18 cellular contexts compared by ENCODE assay signal in the genomic region with DNA sequence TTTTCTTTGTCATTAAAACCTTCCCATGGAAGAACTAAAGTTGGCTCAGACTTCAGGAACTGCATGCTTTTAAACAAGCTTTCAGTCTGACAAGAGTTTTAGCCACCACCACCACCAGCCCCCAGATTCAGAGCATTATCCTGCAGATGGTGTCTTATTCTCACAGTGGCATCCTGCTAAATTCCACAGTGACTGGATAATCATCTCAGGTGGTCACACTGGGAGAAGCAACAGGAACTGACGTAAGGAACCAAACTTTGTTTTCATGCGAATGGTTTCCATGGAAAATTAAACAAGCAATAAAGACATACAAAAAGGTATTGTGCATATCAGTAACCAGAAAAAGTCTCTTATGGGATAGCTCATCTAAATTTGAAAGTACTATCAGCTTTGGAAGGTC.
A peak's percentile ranks its signal among the peaks of the same experiment; 100 is the strongest.
DNase-seq lines count a peak whose midpoint lies in the region; ATAC-seq, FAIRE-seq and TF ChIP-seq lines count a peak whose summit lies in the region.
"Had no signal": no experiment of that assay in that cellular context is flagged by ENCODE, and none has a peak within 500 bp of the region (broad histone marks: within the 10 kb centered on the region; RNA-seq: fewer than 3 reads in every experiment).

No MANE protein-coding gene starts in this region.

- H2BK12ac ChIP-seq in trophoblast cell (ENCODE audit: low read length) = no peak overlapping the region

- H3K27me3 ChIP-seq in PC-3 (ENCODE audit: low read length) (no peaks in the 10 kb centered on the region), trophoblast cell (ENCODE audit: insufficient read depth, low read length) (no peaks in the 10 kb centered on the region)
- H3K27me3 ChIP-seq: colonic mucosa had no signal

- H2AK5ac ChIP-seq in trophoblast cell (ENCODE audit: low read length) = no peak overlapping the region

- no peak overlapping the region for H2AFZ ChIP-seq in PC-3 (ENCODE audit: low read length)
- no peak overlapping the region for H2AFZ ChIP-seq in trophoblast cell (ENCODE audit: insufficient read depth, low read length, poor library complexity)
- H2AFZ ChIP-seq: parathyroid adenoma had no signal

- H3K4me3 ChIP-seq in HFF-Myc (replicated peaks; ENCODE audit: low read depth, low read length) = no peak overlapping the region
- H3K4me3 ChIP-seq in PC-3 (ENCODE audit: low read length) = no peak overlapping the region
- no peak overlapping the region for H3K4me3 ChIP-seq in epithelial cell of proximal tubule (ENCODE audit: low read depth, low read length)
- H3K4me3 ChIP-seq in trophoblast cell (ENCODE audit: low read depth, low read length) = no peak overlapping the region
- H3K4me3 ChIP-seq: colonic mucosa had no signal

- no TSS peak for BruUV-seq in PC-3 (replicated peaks; lab: Mats Ljungman, UMichigan)

- H3K4me1 ChIP-seq in PC-3 (ENCODE audit: insufficient read depth, low read length) = peaks cover 13% of the 10 kb centered on the region
- H3K4me1 ChIP-seq in trophoblast cell (ENCODE audit: control insufficient read depth in 1 of 2, insufficient read depth in 2 of 2, low read length in 2 of 2) = peaks cover 0 to 6% of the 10 kb centered on the region in 2 experiments
- H3K4me1 ChIP-seq: colonic mucosa, parathyroid adenoma had no signal

- H3K36me3 ChIP-seq in PC-3 (ENCODE audit: low read depth, low read length) (no peaks in the 10 kb centered on the region), trophoblast cell (ENCODE audit: control insufficient read depth in 1 of 2, insufficient read depth in 2 of 2, low read length in 2 of 2) (no peaks in the 10 kb centered on the region)
- H3K36me3 ChIP-seq: colonic mucosa had no signal

- H2BK120ac ChIP-seq in trophoblast cell (ENCODE audit: insufficient read depth, low read length, poor library complexity) = no peak overlapping the region

- FAIRE-seq in HTR-8/SVneo (lab: Jason Lieb, UNC) = no peak
- FAIRE-seq: frontal cortex, HepG2 had no signal

- intact Hi-C loops in PC-3 (cut with micrococcal nuclease) = no loop called here

- H3K14ac ChIP-seq in trophoblast cell (ENCODE audit: low read length) = no peak overlapping the region

- H3K18ac ChIP-seq in trophoblast cell (ENCODE audit: low read length) = no peak overlapping the region

- H2BK5ac ChIP-seq in trophoblast cell (ENCODE audit: low read depth, low read length, poor library complexity) = no peak overlapping the region

- H3K9me3 ChIP-seq in PC-3 (ENCODE audit: low read length) (no peaks in the 10 kb centered on the region), trophoblast cell (ENCODE audit: insufficient read depth, low read depth, low read length) (no peaks in the 10 kb centered on the region)
- H3K9me3 ChIP-seq: colonic mucosa had no signal

- H3F3A ChIP-seq in PC-3 (ENCODE audit: low read length, unreplicated experiment) = no peaks in the 10 kb centered on the region

- no peak overlapping the region for H4K8ac ChIP-seq in trophoblast cell (ENCODE audit: low read depth, low read length)

- no peak for TF ChIP-seq CTCF in HFF-Myc (IDR thresholded peaks at IDR 0.05; ENCODE audit: low read depth, low read length, missing control alignments)
- TF ChIP-seq CTCF in PC-3 (conservative IDR thresholded peaks at IDR 0.05; ENCODE audit: low read depth, low read length) = no peak
- no peak for TF ChIP-seq CTCF in epithelial cell of proximal tubule (conservative IDR thresholded peaks at IDR 0.05; ENCODE audit: low read depth, low read length)

- H3K4ac ChIP-seq in trophoblast cell (ENCODE audit: low read depth, low read length) = no peak overlapping the region

- no CpG with 5 or more reads among the region's 2 CpGs for WGBS in trophoblast cell (ENCODE audit: extremely low coverage, insufficient coverage, insufficient read length)

- H3K9ac ChIP-seq in PC-3 (ENCODE audit: low read length) = no peak overlapping the region
- H3K9ac ChIP-seq in trophoblast cell (ENCODE audit: low read length) = no peak overlapping the region
- H3K9ac ChIP-seq: parathyroid adenoma had no signal

- no peak for ATAC-seq in PC-3
- ATAC-seq in GM21447 (IDR thresholded peaks at IDR 0.05; ENCODE audit: unreplicated experiment) = no peak
- ATAC-seq: HepG2; naive thymus-derived CD8-positive, alpha-beta T cell had no signal

- no peaks in the 10 kb centered on the region for H3K9me2 ChIP-seq in PC-3 (replicated peaks; ENCODE audit: low read length)

- no peaks in the 10 kb centered on the region for H3K79me1 ChIP-seq in trophoblast cell (ENCODE audit: low read length)

- no peak overlapping the region for H3K23ac ChIP-seq in trophoblast cell (ENCODE audit: low read length)

- no peak overlapping the region for H4K12ac ChIP-seq in trophoblast cell (ENCODE audit: low read depth, low read length)

- H3K79me2 ChIP-seq in PC-3 (ENCODE audit: low read length) (no peaks in the 10 kb centered on the region), trophoblast cell (ENCODE audit: control insufficient read depth, insufficient read depth, low read length, poor library complexity) (no peaks in the 10 kb centered on the region)
- H3K79me2 ChIP-seq: parathyroid adenoma had no signal

- H3K27ac ChIP-seq in PC-3 (ENCODE audit: low read length) = no peak overlapping the region
- H3K27ac ChIP-seq in trophoblast cell (ENCODE audit: low read depth, low read length) = no peak overlapping the region
- H3K27ac ChIP-seq: colonic mucosa, parathyroid adenoma had no signal

- H4K20me1 ChIP-seq in PC-3 (ENCODE audit: low read length) = no peaks in the 10 kb centered on the region

- H3K4me2 ChIP-seq in PC-3 (ENCODE audit: low read length) (no peak overlapping the region), trophoblast cell (ENCODE audit: low read length) (peak overlapping the region; percentile 42)

- POLR2A ChIA-PET in PC-3 (lab: Charles Lee; ENCODE audit: unreplicated experiment) = no interaction called here

- H4K91ac ChIP-seq in trophoblast cell (ENCODE audit: low read depth, low read length) = no peak overlapping the region

- CTCF ChIA-PET in PC-3 (lab: Charles Lee) = no interaction called here

- DNase-seq in HFF-Myc (ENCODE audit: extremely low read depth, low read depth) = peak; percentile 19
- peak; percentile 10 for DNase-seq in PC-3
- peak; percentile 13 for DNase-seq in epithelial cell of proximal tubule (ENCODE audit: low read depth)
- peak; percentile 18 to 90 for DNase-seq in trophoblast cell
- no peak for DNase-seq in HTR-8/SVneo (ENCODE audit: insufficient read length, low spot score)
- DNase-seq in NCI-H510A (lab: John Stamatoyannopoulos, UW) = no peak
- DNase-seq: activated CD4-positive, alpha-beta T cell treated with anti-CD3 and anti-CD28 coated beads, Interleukin-2, amount 10 ng/mL, durations not matched to agents 7 days and 5 days; activated naive CD4-positive, alpha-beta T cell; amygdala; colonic mucosa; naive thymus-derived CD8-positive, alpha-beta T cell; NCI-H1694; NCI-H345; stimulated activated CD4-positive, alpha-beta T cell treated with anti-CD3 and anti-CD28 coated beads, Interleukin-2, amount 100 ng/mL, for 48 hours had no signal

Comparison
In these comparisons a context has a peak if more than half of its experiments do, and no peak if none do; other contexts are left out.
1. DNase-seq: peak in HFF-Myc (single experiment), PC-3 (single experiment), epithelial cell of proximal tubule (single experiment) and trophoblast cell (2 of 2); none in HTR-8/SVneo (single experiment) and NCI-H510A (single experiment).